10 cellular contexts compared by ENCODE assay signal in the genomic region with DNA sequence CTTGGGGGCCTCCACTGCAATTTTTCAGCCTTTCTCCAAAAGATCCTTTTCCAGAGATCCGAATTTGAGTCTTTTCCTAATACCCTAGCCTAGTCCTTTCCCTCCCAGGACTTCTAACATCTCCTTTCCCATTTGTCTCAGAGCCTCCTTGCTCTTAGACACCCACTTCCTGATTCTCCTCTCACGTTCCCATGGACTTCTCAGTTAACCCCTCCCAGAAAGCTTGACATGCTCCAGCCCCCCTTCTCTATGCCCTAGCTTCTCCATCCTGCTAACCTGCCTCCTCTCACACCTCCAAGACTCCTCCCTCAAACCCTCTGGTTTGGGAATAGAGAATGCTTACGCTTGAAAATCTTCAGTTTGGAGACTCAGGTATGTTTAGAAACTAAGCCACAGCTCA. TPM values are rescaled to one million over a fixed set of nuclear protein-coding genes. Genes with fewer than 3 reads are reported as not detected.
DNase-seq lines count a peak whose midpoint lies in the region; ATAC-seq and TF ChIP-seq lines count a peak whose summit lies in the region.
"Had no signal": no experiment of that assay in that cellular context is flagged by ENCODE, and none has a peak within 500 bp of the region (broad histone marks: within the 10 kb centered on the region; RNA-seq: fewer than 3 reads in every experiment).

No MANE protein-coding gene starts in this region.

- no peaks in the 10 kb centered on the region for H3K27me3 Mint-ChIP-seq in activated naive CD8-positive, alpha-beta T cell treated with anti-CD3 and anti-CD28 coated beads for 36 hours

- intact Hi-C loops in left ventricle myocardium inferior (cut with micrococcal nuclease) (loop anchor here (10.0 kb wide), 1 partner anchor 189 kb away; no protein-coding TSS in a partner anchor), Right ventricle myocardium superior (cut with DNase I) (loop anchor here (10.0 kb wide), 1 partner anchor 189 kb away; no protein-coding TSS in a partner anchor), lower lobe of right lung (cut with DNase I) (no loop called here), upper lobe of right lung (cut with DNase I) (loop anchor here (10.0 kb wide), 2 partner anchors 189 to 329 kb away; no protein-coding TSS in a partner anchor)

- ATAC-seq in Right ventricle myocardium superior (ENCODE audit: poor library complexity) (no peak), lower lobe of right lung (no peak), upper lobe of right lung (no peak), GM21367 (IDR thresholded peaks at IDR 0.05; ENCODE audit: unreplicated experiment) (no peak)

- H3K4me3 Mint-ChIP-seq in activated naive CD8-positive, alpha-beta T cell treated with anti-CD3 and anti-CD28 coated beads for 36 hours, result peak overlapping the region; percentile 92

- peaks cover 41% of the 10 kb centered on the region for H3K4me1 Mint-ChIP-seq in activated naive CD8-positive, alpha-beta T cell treated with anti-CD3 and anti-CD28 coated beads for 36 hours

- H3K4me3 ChIP-seq in left ventricle myocardium inferior (peak overlapping the region; percentile 82), lower lobe of right lung (peak overlapping the region; percentile 3), upper lobe of right lung (peak overlapping the region; percentile 8)

- no peaks in the 10 kb centered on the region for H3K9me3 Mint-ChIP-seq in activated naive CD8-positive, alpha-beta T cell treated with anti-CD3 and anti-CD28 coated beads for 36 hours

- H3K27ac ChIP-seq in left ventricle myocardium inferior (replicated peaks) (peak overlapping the region; percentile 30), lower lobe of right lung (no peak overlapping the region), upper lobe of right lung (no peak overlapping the region)

- peak overlapping the region; percentile 82 for H3K27ac Mint-ChIP-seq in activated naive CD8-positive, alpha-beta T cell treated with anti-CD3 and anti-CD28 coated beads for 36 hours

- H3K36me3 Mint-ChIP-seq in activated naive CD8-positive, alpha-beta T cell treated with anti-CD3 and anti-CD28 coated beads for 36 hours, result peaks cover 19% of the 10 kb centered on the region

- H3K27me3 ChIP-seq in left ventricle myocardium inferior (ENCODE audit: low read depth) (no peaks in the 10 kb centered on the region), lower lobe of right lung (ENCODE audit: low read depth) (no peaks in the 10 kb centered on the region), upper lobe of right lung (no peaks in the 10 kb centered on the region)

- H3K4me1 ChIP-seq in left ventricle myocardium inferior (peaks cover 53% of the 10 kb centered on the region), lower lobe of right lung (peaks cover 34% of the 10 kb centered on the region), upper lobe of right lung (peaks cover 20% of the 10 kb centered on the region)

- TF ChIP-seq CTCF in left ventricle myocardium inferior (IDR thresholded peaks at IDR 0.05; ENCODE audit: borderline replicate concordance) (no peak), lower lobe of right lung (IDR thresholded peaks at IDR 0.05) (no peak), upper lobe of right lung (IDR thresholded peaks at IDR 0.05) (no peak)

- H3K9me3 ChIP-seq in left ventricle myocardium inferior (replicated peaks) (no peaks in the 10 kb centered on the region), lower lobe of right lung (no peaks in the 10 kb centered on the region), upper lobe of right lung (no peaks in the 10 kb centered on the region)

- DNase-seq in left ventricle myocardium inferior, result no peak
- DNase-seq in Right ventricle myocardium superior, result no peak
- no peak for DNase-seq in activated naive CD8-positive, alpha-beta T cell treated with anti-CD3 and anti-CD28 coated beads for 36 hours
- no peak for DNase-seq in lower lobe of right lung
- DNase-seq in upper lobe of right lung, result no peak
- DNase-seq in stimulated activated CD4-positive, alpha-beta T cell treated with anti-CD3 and anti-CD28 coated beads, Interleukin-4, amount 100 ng/mL, for 24 hours, result no peak
- no peak for DNase-seq in OCI-M1 (lab: John Stamatoyannopoulos, UW)
- DNase-seq: erythroblast, NCI-H510A treated with DMSO at 0.1 percent for 48 hours had no signal

- H3K36me3 ChIP-seq in left ventricle myocardium inferior (peaks cover 26% of the 10 kb centered on the region), lower lobe of right lung (peaks cover 33% of the 10 kb centered on the region), upper lobe of right lung (peaks cover 26% of the 10 kb centered on the region)

RNA-seq across cellular contexts. Expression of gene UBA1, which starts 2.5 kb away (rescaled TPM):
- total RNA-seq in left ventricle myocardium inferior (99.8 TPM), Right ventricle myocardium superior (89.8 TPM), lower lobe of right lung (152 TPM), upper lobe of right lung (161 TPM)
- 100 to 1,000 TPM; 219 to 227 TPM for total RNA-seq in activated naive CD8-positive, alpha-beta T cell treated with anti-CD3 and anti-CD28 coated beads for 36 hours

RNA-seq across cellular contexts. Expression of gene CDK16, which starts 22.4 kb away (rescaled TPM):
- total RNA-seq in left ventricle myocardium inferior (120 TPM), Right ventricle myocardium superior (128 TPM), lower lobe of right lung (59.2 TPM), upper lobe of right lung (66.4 TPM)
- 10 to 100 TPM; 49.9 to 51.3 TPM for total RNA-seq in activated naive CD8-positive, alpha-beta T cell treated with anti-CD3 and anti-CD28 coated beads for 36 hours

RNA-seq across cellular contexts. Expression of gene USP11, which starts 36.7 kb away (rescaled TPM):
- total RNA-seq in left ventricle myocardium inferior (42.2 TPM), Right ventricle myocardium superior (31.7 TPM), lower lobe of right lung (52.9 TPM), upper lobe of right lung (56.0 TPM)
- 10 to 100 TPM; 45.3 to 49.5 TPM for total RNA-seq in activated naive CD8-positive, alpha-beta T cell treated with anti-CD3 and anti-CD28 coated beads for 36 hours

RNA-seq across cellular contexts. Expression of gene RBM10, which starts 51.1 kb away (rescaled TPM):
- total RNA-seq in left ventricle myocardium inferior (27.8 TPM), Right ventricle myocardium superior (27.4 TPM), lower lobe of right lung (32.1 TPM), upper lobe of right lung (31.9 TPM)
- 10 to 100 TPM; 67.2 to 69.0 TPM for total RNA-seq in activated naive CD8-positive, alpha-beta T cell treated with anti-CD3 and anti-CD28 coated beads for 36 hours

RNA-seq across cellular contexts. Expression of gene NDUFB11, which starts 51.6 kb away (rescaled TPM):
- total RNA-seq in left ventricle myocardium inferior (171 TPM), Right ventricle myocardium superior (196 TPM), lower lobe of right lung (57.1 TPM), upper lobe of right lung (57.4 TPM)
- total RNA-seq in activated naive CD8-positive, alpha-beta T cell treated with anti-CD3 and anti-CD28 coated beads for 36 hours, result 10 to 100 TPM; 79.6 to 84.2 TPM

Comparison
In these comparisons a context has a peak if more than half of its experiments do, and no peak if none do; other contexts are left out.
1. H3K4me3 ChIP-seq: peak in every context shown above with its lines; median percentile 82 in left ventricle myocardium inferior; 8 in upper lobe of right lung; 3 in lower lobe of right lung.